Comparison of ENCODE assay signal across 28 cellular contexts in the genomic region with DNA sequence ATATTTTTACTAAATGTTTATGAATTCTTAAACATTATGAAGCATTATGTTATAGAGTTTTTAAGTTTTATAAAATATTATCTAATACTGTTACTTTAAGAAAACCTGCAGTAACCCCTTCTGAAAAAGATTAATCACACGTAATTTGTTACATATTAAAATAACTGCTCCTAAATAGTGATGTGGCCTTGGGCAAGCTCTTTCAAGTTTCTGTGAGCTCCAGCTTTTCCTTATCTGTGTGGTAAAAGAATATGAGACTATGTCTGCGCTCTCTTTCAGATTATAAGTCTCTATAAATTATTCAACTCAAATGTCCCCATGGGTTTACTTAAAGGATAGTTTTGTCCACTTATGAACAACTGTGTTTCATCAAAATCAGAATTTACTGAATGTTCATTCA. TPM values are rescaled to one million over a fixed set of nuclear protein-coding genes. Genes with fewer than 3 reads are reported as not detected.
"Had no signal": no experiment of that assay in that cellular context is flagged by ENCODE, and none has a peak within 500 bp of the region (broad histone marks: within the 10 kb centered on the region; RNA-seq: fewer than 3 reads in every experiment).

No MANE protein-coding gene starts in this region.

- H3K27me3 Mint-ChIP-seq: memory B cell; natural killer cell treated with Interleukin-12 subunit alpha and Interleukin-12 subunit beta and Interleukin-15 and Interleukin-18, amount 100 ng/mL, for 72 hours had no signal

- H3K4me1 Mint-ChIP-seq: neural crest cell; stimulated activated effector memory CD8-positive, alpha-beta T cell treated with anti-CD3 and anti-CD28 coated beads, Interleukin-12 subunit alpha, Interleukin-12 subunit beta, amount 100 ng/mL, for 72 hours had no signal

- H3K27me3 ChIP-seq: esophagus muscularis mucosa, neutrophil, right atrium auricular region had no signal

- H3K27ac ChIP-seq: coronary artery, esophagus muscularis mucosa, foreskin keratinocyte, gastroesophageal sphincter, heart left ventricle, neutrophil, parathyroid adenoma, right atrium auricular region, sigmoid colon, stomach, tibial artery had no signal

- FAIRE-seq: endothelial cell of umbilical vein, urothelium cell line had no signal

- H3K36me3 ChIP-seq: esophagus muscularis mucosa, gastroesophageal sphincter, heart left ventricle, neutrophil, right atrium auricular region, sigmoid colon, stomach, tibial artery had no signal

- DNase-seq: dermis blood vessel endothelial cell; effector memory CD4-positive, alpha-beta T cell; foreskin keratinocyte; heart left ventricle; hippocampal formation; islet precursor cell; kidney glomerular epithelial cell; sigmoid colon; stimulated activated CD4-positive, alpha-beta T cell treated with anti-CD3 and anti-CD28 coated beads, Interleukin-2, amount 100 ng/mL, for 24 hours; stimulated activated CD4-positive, alpha-beta T cell treated with anti-CD3 and anti-CD28 coated beads, Interleukin-4, amount 100 ng/mL, for 24 hours; stimulated activated naive CD4-positive, alpha-beta T cell treated with Interleukin-2 at 50 U/mL for 16 hours; stomach; tibial artery had no signal

- H3K9me3 ChIP-seq: esophagus muscularis mucosa, gastroesophageal sphincter, heart left ventricle, neutrophil, right atrium auricular region, sigmoid colon, stomach, tibial artery had no signal

- ATAC-seq: foreskin keratinocyte; gastroesophageal sphincter; heart left ventricle; natural killer cell treated with Interleukin-12 subunit alpha and Interleukin-12 subunit beta and Interleukin-15 and Interleukin-18, amount 100 ng/mL, for 72 hours; stimulated activated effector memory CD8-positive, alpha-beta T cell treated with anti-CD3 and anti-CD28 coated beads, Interleukin-12 subunit alpha, Interleukin-12 subunit beta, amount 100 ng/mL, for 72 hours had no signal

- H3K36me3 Mint-ChIP-seq: memory B cell; natural killer cell treated with Interleukin-12 subunit alpha and Interleukin-12 subunit beta and Interleukin-15 and Interleukin-18, amount 100 ng/mL, for 72 hours; stimulated activated effector memory CD8-positive, alpha-beta T cell treated with anti-CD3 and anti-CD28 coated beads, Interleukin-12 subunit alpha, Interleukin-12 subunit beta, amount 100 ng/mL, for 72 hours; type B pancreatic cell had no signal

- H3K9me3 Mint-ChIP-seq: memory B cell; natural killer cell treated with Interleukin-12 subunit alpha and Interleukin-12 subunit beta and Interleukin-15 and Interleukin-18, amount 100 ng/mL, for 72 hours; neural crest cell; stimulated activated effector memory CD8-positive, alpha-beta T cell treated with anti-CD3 and anti-CD28 coated beads, Interleukin-12 subunit alpha, Interleukin-12 subunit beta, amount 100 ng/mL, for 72 hours; type B pancreatic cell had no signal

- H3K4me3 Mint-ChIP-seq: memory B cell; natural killer cell treated with Interleukin-12 subunit alpha and Interleukin-12 subunit beta and Interleukin-15 and Interleukin-18, amount 100 ng/mL, for 72 hours; neural crest cell; stimulated activated effector memory CD8-positive, alpha-beta T cell treated with anti-CD3 and anti-CD28 coated beads, Interleukin-12 subunit alpha, Interleukin-12 subunit beta, amount 100 ng/mL, for 72 hours; type B pancreatic cell had no signal

- H3K27ac Mint-ChIP-seq: memory B cell; natural killer cell treated with Interleukin-12 subunit alpha and Interleukin-12 subunit beta and Interleukin-15 and Interleukin-18, amount 100 ng/mL, for 72 hours; progenitor cell of endocrine pancreas; stimulated activated effector memory CD8-positive, alpha-beta T cell treated with anti-CD3 and anti-CD28 coated beads, Interleukin-12 subunit alpha, Interleukin-12 subunit beta, amount 100 ng/mL, for 72 hours; type B pancreatic cell had no signal

- H3K4me3 ChIP-seq: coronary artery, esophagus muscularis mucosa, gastroesophageal sphincter, heart left ventricle, lung, right atrium auricular region, sigmoid colon, stomach, tibial artery had no signal

RNA-seq across cellular contexts. Expression of a gene that starts 31.9 kb away (rescaled TPM):
- total RNA-seq: endothelial cell of umbilical vein had no signal

RNA-seq across cellular contexts. Expression of a gene that starts 54.9 kb away (rescaled TPM):
- total RNA-seq: neural crest cell, progenitor cell of endocrine pancreas had no signal
